ENCODE assay signal across 11 cellular contexts in genomic region chr2:172285010-172285621, GRCh38.
A peak's percentile ranks its signal among the peaks of the same experiment; 100 is the strongest.
DNase-seq lines count a peak whose midpoint lies in the region; ATAC-seq and TF ChIP-seq lines count a peak whose summit lies in the region.
"Had no signal": no experiment of that assay in that cellular context is flagged by ENCODE, and none has a peak within 500 bp of the region (broad histone marks: within the 10 kb centered on the region; RNA-seq: fewer than 3 reads in every experiment).

No MANE protein-coding gene starts in this region.

- TF ChIP-seq POLR2A in transverse colon (IDR thresholded peaks at IDR 0.05) = no peak

- WGBS in transverse colon (ENCODE audit: low coverage in 1 of 2), 2 donors = 53% methylated on average over 5 of the region's 5 CpGs; no CpG with 5 or more reads in 1 of the 2 donors

- H3K4me1 Mint-ChIP-seq in activated T-helper 17 cell treated with anti-CD3 and anti-CD28 coated beads, Interleukin-2, amount 50 U/mL, for 72 hours = peaks cover 8% of the 10 kb centered on the region

- in situ Hi-C loops in transverse colon (cut with MboI; ENCODE audit: low pct_ligation_motif_present in 1 of 4, low pct_unique_long_range_greater_than_20kb in 1 of 4, low sequenced_read_pairs in 3 of 4) = no loop called here

- DNase-seq in AG08395 (ENCODE audit: low spot score) (peak; percentile 78), dorsolateral prefrontal cortex (no peak), transverse colon (no peak)
- DNase-seq in activated naive CD4-positive, alpha-beta T cell treated with Interleukin-2 at 50 U/mL for 16 hours = no peak
- DNase-seq: stimulated activated CD4-positive, alpha-beta T cell treated with anti-CD3 and anti-CD28 coated beads, Interleukin-4, amount 100 ng/mL, for 1 hour had no signal

- H3K36me3 Mint-ChIP-seq in activated T-helper 17 cell treated with anti-CD3 and anti-CD28 coated beads, Interleukin-2, amount 50 U/mL, for 72 hours (ENCODE audit: low read depth) = no peaks in the 10 kb centered on the region

- H3K27me3 Mint-ChIP-seq in activated T-helper 17 cell treated with anti-CD3 and anti-CD28 coated beads, Interleukin-2, amount 50 U/mL, for 72 hours = no peaks in the 10 kb centered on the region

- no peak for TF ChIP-seq RAD21 in Ishikawa (IDR thresholded peaks at IDR 0.05; ENCODE audit: low read depth)

- H3K4me3 ChIP-seq in dorsolateral prefrontal cortex (no peak overlapping the region), transverse colon (no peak overlapping the region)

- peak overlapping the region; percentile 4 for H3K27ac Mint-ChIP-seq in activated T-helper 17 cell treated with anti-CD3 and anti-CD28 coated beads, Interleukin-2, amount 50 U/mL, for 72 hours

- H3K36me3 ChIP-seq in transverse colon = no peaks in the 10 kb centered on the region

- H3K4me1 ChIP-seq in transverse colon = peaks cover 0 to 20% (median 9%) of the 10 kb centered on the region in 4 donors

- H3K9me3 ChIP-seq in transverse colon = no peaks in the 10 kb centered on the region

- no peaks in the 10 kb centered on the region for H3K9me3 Mint-ChIP-seq in activated T-helper 17 cell treated with anti-CD3 and anti-CD28 coated beads, Interleukin-2, amount 50 U/mL, for 72 hours
- H3K9me3 Mint-ChIP-seq: central memory CD8-positive, alpha-beta T cell had no signal

- TF ChIP-seq EP300 in Ishikawa (IDR thresholded peaks at IDR 0.05; ENCODE audit: borderline replicate concordance) = no peak
- TF ChIP-seq EP300 in transverse colon (IDR thresholded peaks at IDR 0.05; ENCODE audit: low read depth) = no peak

- TF ChIP-seq CTCF in dorsolateral prefrontal cortex (IDR thresholded peaks at IDR 0.05 in 54 of 56, conservative IDR thresholded peaks at IDR 0.05 in 2 of 56; ENCODE audit: low read depth in 1 of 56, partially characterized antibody in 56 of 56) (no peak), transverse colon (IDR thresholded peaks at IDR 0.05) (no peak)

- peak overlapping the region; percentile 24 for H3K4me3 Mint-ChIP-seq in activated T-helper 17 cell treated with anti-CD3 and anti-CD28 coated beads, Interleukin-2, amount 50 U/mL, for 72 hours
- H3K4me3 Mint-ChIP-seq: central memory CD8-positive, alpha-beta T cell had no signal

- H3K27ac ChIP-seq in layer of hippocampus (ENCODE audit: low read depth, low read length) = peak overlapping the region; percentile 23
- peak overlapping the region in 17 of 59 donors; percentile 10 to 53 (median 28) for H3K27ac ChIP-seq in dorsolateral prefrontal cortex
- H3K27ac ChIP-seq in transverse colon = no peak overlapping the region
- H3K27ac ChIP-seq: KMS-11 had no signal

- ATAC-seq in activated T-helper 17 cell treated with anti-CD3 and anti-CD28 coated beads, Interleukin-2, amount 50 U/mL, for 72 hours (replicated peaks) = no peak
- ATAC-seq in HG03520 (IDR thresholded peaks at IDR 0.05; ENCODE audit: unreplicated experiment) = no peak

- H3K27me3 ChIP-seq in layer of hippocampus (ENCODE audit: control insufficient read depth, insufficient read depth, low read length) = no peaks in the 10 kb centered on the region
- no peaks in the 10 kb centered on the region for H3K27me3 ChIP-seq in dorsolateral prefrontal cortex
- no peaks in the 10 kb centered on the region for H3K27me3 ChIP-seq in transverse colon

- intact Hi-C loops in dorsolateral prefrontal cortex (cut with DNase I) = loop anchor here in 1 of 2 donors (10.0 kb wide), 1 partner anchor 180 kb away; no protein-coding TSS in a partner anchor
- intact Hi-C loops in transverse colon (cut with DNase I; ENCODE audit: low total_unique reads) = no loop called here

TF ChIP-seq in Ishikawa, 13 proteins besides CTCF, POLR2A, EP300 and RAD21:
- TF ChIP-seq FOXM1 (IDR thresholded peaks at IDR 0.05; ENCODE audit: borderline replicate concordance, low read depth) = no peak
- TF ChIP-seq ZBTB7A (IDR thresholded peaks at IDR 0.05; ENCODE audit: low read depth) = no peak
- peak; percentile 72 for TF ChIP-seq MAX (IDR thresholded peaks at IDR 0.05)
- peak; percentile 52; the same call in 1 of the 2 replicates for TF ChIP-seq TEAD4 (IDR thresholded peaks at IDR 0.05)
- TF ChIP-seq TCF12 (IDR thresholded peaks at IDR 0.05; ENCODE audit: low read depth) = peak; percentile 36; the same call in 1 of the 2 replicates
- no peak for TF ChIP-seq CEBPB (IDR thresholded peaks at IDR 0.05)
- TF ChIP-seq YY1 (IDR thresholded peaks at IDR 0.05; ENCODE audit: low read depth) = peak; percentile 66
- TF ChIP-seq EGR1 (IDR thresholded peaks at IDR 0.05) = no peak
- no peak for TF ChIP-seq TAF1 (IDR thresholded peaks at IDR 0.05; ENCODE audit: low read depth)
- TF ChIP-seq USF1 (IDR thresholded peaks at IDR 0.05) = no peak
- no peak for TF ChIP-seq NFIC (IDR thresholded peaks at IDR 0.05)
